In the genomic region with DNA sequence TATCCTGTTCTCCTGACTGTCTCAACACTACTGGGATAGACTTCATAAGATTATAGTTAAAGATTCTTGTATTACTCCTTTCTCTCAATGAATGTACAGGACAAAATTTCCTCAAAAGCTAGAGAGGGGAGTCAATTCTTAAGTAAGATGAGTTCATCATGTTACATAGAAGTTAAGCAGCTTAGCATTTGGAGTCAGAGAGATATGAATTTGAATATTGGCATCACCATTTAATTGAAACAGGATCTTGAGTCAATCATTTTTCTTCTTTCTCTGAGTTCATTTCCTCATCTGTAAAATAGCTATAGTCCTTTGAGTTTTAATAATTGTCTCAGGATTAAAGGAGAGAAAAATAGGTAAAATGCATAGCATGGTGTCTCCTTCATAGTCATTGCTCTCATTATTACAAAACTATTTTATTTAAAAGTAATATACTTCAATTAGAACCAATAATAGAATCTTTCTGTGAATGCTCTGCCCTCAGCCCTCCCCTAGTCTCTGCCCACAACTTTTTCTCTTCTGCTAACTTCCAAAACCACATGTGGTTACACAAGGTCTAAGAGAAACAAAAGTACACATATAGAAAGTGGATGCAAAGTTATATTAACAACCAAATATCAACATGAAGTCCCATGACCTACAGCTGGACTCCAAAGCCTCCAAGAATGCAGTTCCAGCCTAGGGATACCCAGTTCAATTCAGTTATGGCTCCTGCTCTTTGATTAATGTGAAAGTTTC, we compare ENCODE assay signal across 15 cellular contexts.
"Had no signal": no experiment of that assay in that cellular context is flagged by ENCODE, and none has a peak within 500 bp of the region (broad histone marks: within the 10 kb centered on the region; RNA-seq: fewer than 3 reads in every experiment).

No MANE protein-coding gene starts in this region.

- H3K27me3 ChIP-seq: cardiac muscle cell, colonic mucosa, hepatocyte had no signal

- H3K4me2 ChIP-seq: hepatocyte had no signal

- H2AFZ ChIP-seq: hepatocyte had no signal

- H3K4me3 ChIP-seq: cardiac muscle cell, colonic mucosa, hepatocyte, mucosa of descending colon had no signal

- H3K4me1 ChIP-seq: colonic mucosa had no signal

- H3K27ac ChIP-seq: cardiac muscle cell, colonic mucosa, hepatocyte, VCaP had no signal

- ATAC-seq: left lobe of liver; mucosa of descending colon; naive thymus-derived CD8-positive, alpha-beta T cell had no signal

- DNase-seq: activated CD4-positive, alpha-beta memory T cell treated with anti-CD3 and anti-CD28 coated beads, Interleukin-2, amount 10 ng/mL, durations not matched to agents 7 days and 5 days; activated naive CD4-positive, alpha-beta T cell treated with anti-CD3 and anti-CD28 coated beads, Interleukin-2, amount 10 ng/mL, durations not matched to agents 7 days and 5 days; activated T-cell treated with anti-CD3 and anti-CD28 coated beads, Interleukin-2, amount 50 U/mL, for 24 hours; colonic mucosa; mucosa of descending colon; naive thymus-derived CD8-positive, alpha-beta T cell; retina; stimulated activated CD4-positive, alpha-beta T cell treated with anti-CD3 and anti-CD28 coated beads, Interleukin-15, amount 100 ng/mL, for 24 hours; stimulated activated CD4-positive, alpha-beta T cell treated with anti-CD3 and anti-CD28 coated beads, Interleukin-4, amount 100 ng/mL, for 1 hour; stimulated activated naive CD4-positive, alpha-beta T cell treated with Interleukin-2 at 50 U/mL for 16 hours; T-helper 9 cell had no signal

- H3K36me3 ChIP-seq: cardiac muscle cell, colonic mucosa had no signal

- H3K79me2 ChIP-seq: hepatocyte had no signal
